ENCODE assay signal across 20 cellular contexts in the genomic region with DNA sequence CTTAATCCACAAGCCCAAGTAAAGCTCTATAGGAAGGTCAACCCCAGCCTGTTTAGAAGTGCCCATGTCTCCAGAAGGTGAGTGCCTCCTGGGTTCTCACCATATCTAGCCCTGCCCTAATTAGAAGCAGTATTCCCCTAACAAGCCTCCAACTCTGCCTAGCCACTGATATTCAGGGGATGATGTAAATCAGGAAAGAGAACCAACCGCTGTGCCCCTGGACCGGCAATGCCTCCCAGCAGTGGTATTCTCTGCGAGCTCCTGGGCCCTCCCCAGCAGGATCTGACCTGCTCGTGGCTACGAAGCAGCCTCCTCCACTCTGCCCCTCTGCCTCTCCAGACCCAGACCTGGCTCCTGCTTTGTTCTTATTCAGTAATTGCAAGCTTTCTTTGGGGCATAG. TPM values are rescaled to one million over a fixed set of nuclear protein-coding genes. Genes with fewer than 3 reads are reported as not detected.
DNase-seq lines count a peak whose midpoint lies in the region; ATAC-seq and TF ChIP-seq lines count a peak whose summit lies in the region.
"Had no signal": no experiment of that assay in that cellular context is flagged by ENCODE, and none has a peak within 500 bp of the region (broad histone marks: within the 10 kb centered on the region; RNA-seq: fewer than 3 reads in every experiment).

No MANE protein-coding gene starts in this region.

- no peak overlapping the region for H3K27ac ChIP-seq in spleen
- H3K27ac ChIP-seq: ascending aorta, left lung had no signal

- peaks cover 38% of the 10 kb centered on the region for H3K4me1 Mint-ChIP-seq in stimulated activated naive CD8-positive, alpha-beta T cell treated with anti-CD3 and anti-CD28 coated beads, Interleukin-15, amount 100 ng/mL, for 72 hours
- peaks cover 39% of the 10 kb centered on the region for H3K4me1 Mint-ChIP-seq in glutamatergic neuron (ENCODE audit: low read depth, unreplicated experiment)

- no peak overlapping the region for H3K27ac Mint-ChIP-seq in stimulated activated naive CD8-positive, alpha-beta T cell treated with anti-CD3 and anti-CD28 coated beads, Interleukin-15, amount 100 ng/mL, for 72 hours
- H3K27ac Mint-ChIP-seq in glutamatergic neuron (ENCODE audit: unreplicated experiment), result no peak overlapping the region
- H3K27ac Mint-ChIP-seq: activated CD4-positive, alpha-beta T cell treated with anti-CD3 and anti-CD28 coated beads, Interleukin-2, amount 10 ng/mL, durations not matched to agents 7 days and 5 days; activated naive CD4-positive, alpha-beta T cell treated with anti-CD3 and anti-CD28 coated beads, Interleukin-2, amount 50 U/mL, for 72 hours; activated T-helper 1 cell treated with anti-CD3 and anti-CD28 coated beads, Interleukin-12 subunit alpha, Interleukin-12 subunit beta, Interleukin-2, Interleukin-4 antibody, amounts not matched to agents 30 ng/mL and 10 ng/mL and 1 ng/mL, durations not matched to agents 14 hours and 24 hours and 36 hours; B cell; natural killer cell; T-helper 1 cell treated with Interleukin-12 subunit alpha and Interleukin-12 subunit beta and Interleukin-4 antibody, amounts not matched to agents 30 μg/mL and 1 μg/mL, for 36 hours had no signal

- WGBS in spleen, 5 donors, result 31 to 66% (median 42%) methylated on average over 4 to 5 of the region's 5 CpGs

- H3K27me3 Mint-ChIP-seq in stimulated activated naive CD8-positive, alpha-beta T cell treated with anti-CD3 and anti-CD28 coated beads, Interleukin-15, amount 100 ng/mL, for 72 hours, result no peaks in the 10 kb centered on the region
- H3K27me3 Mint-ChIP-seq in glutamatergic neuron (ENCODE audit: unreplicated experiment), result peaks cover 5% of the 10 kb centered on the region
- H3K27me3 Mint-ChIP-seq: activated CD4-positive, alpha-beta T cell treated with anti-CD3 and anti-CD28 coated beads, Interleukin-2, amount 10 ng/mL, durations not matched to agents 7 days and 5 days; B cell had no signal

- H3K36me3 Mint-ChIP-seq in glutamatergic neuron (ENCODE audit: unreplicated experiment), result peaks cover 8% of the 10 kb centered on the region
- H3K36me3 Mint-ChIP-seq: activated naive CD4-positive, alpha-beta T cell treated with anti-CD3 and anti-CD28 coated beads, Interleukin-2, amount 50 U/mL, for 72 hours; natural killer cell had no signal

- H3K4me3 ChIP-seq in spleen, result no peak overlapping the region
- H3K4me3 ChIP-seq: ascending aorta, left lung had no signal

- no peak for DNase-seq in stimulated activated naive CD8-positive, alpha-beta T cell treated with anti-CD3 and anti-CD28 coated beads, Interleukin-15, amount 100 ng/mL, for 72 hours
- no peak for DNase-seq in stimulated activated naive CD8-positive, alpha-beta T cell treated with anti-CD3 and anti-CD28 coated beads, Interleukin-15, Interleukin-2, amounts not matched to agents 100 U/mL and 50 U/mL, for 24 hours
- DNase-seq in glutamatergic neuron (peak; percentile 38), HK-2 (ENCODE audit: unreplicated experiment) (no peak), NCI-H1105 treated with DMSO at 0.1 percent for 48 hours (lab: John Stamatoyannopoulos, UW) (no peak), spleen (no peak)
- DNase-seq: activated CD4-positive, alpha-beta T cell treated with anti-CD3 and anti-CD28 coated beads, Interleukin-2, amount 10 ng/mL, durations not matched to agents 7 days and 5 days; central memory CD4-positive, alpha-beta T cell; DND-41; left lung; midbrain; natural killer cell; NCI-H1694 had no signal

- peaks cover 0 to 32% (median 0%) of the 10 kb centered on the region in 6 donors for H3K36me3 ChIP-seq in spleen
- H3K36me3 ChIP-seq: ascending aorta had no signal

- intact Hi-C loops in spleen (cut with DNase I; ENCODE audit: low total_unique reads), result no loop called here

- no peak overlapping the region for H3K4me3 Mint-ChIP-seq in stimulated activated naive CD8-positive, alpha-beta T cell treated with anti-CD3 and anti-CD28 coated beads, Interleukin-15, amount 100 ng/mL, for 72 hours
- no peak overlapping the region for H3K4me3 Mint-ChIP-seq in glutamatergic neuron (ENCODE audit: unreplicated experiment)
- H3K4me3 Mint-ChIP-seq: activated CD4-positive, alpha-beta T cell treated with anti-CD3 and anti-CD28 coated beads, Interleukin-2, amount 10 ng/mL, durations not matched to agents 7 days and 5 days; activated T-helper 1 cell treated with anti-CD3 and anti-CD28 coated beads, Interleukin-12 subunit alpha, Interleukin-12 subunit beta, Interleukin-2, Interleukin-4 antibody, amounts not matched to agents 30 ng/mL and 10 ng/mL and 1 ng/mL, durations not matched to agents 14 hours and 24 hours and 36 hours; B cell; natural killer cell; T-helper 1 cell treated with Interleukin-12 subunit alpha and Interleukin-12 subunit beta and Interleukin-4 antibody, amounts not matched to agents 30 μg/mL and 1 μg/mL, for 36 hours had no signal

- ATAC-seq in stimulated activated naive CD8-positive, alpha-beta T cell treated with anti-CD3 and anti-CD28 coated beads, Interleukin-15, amount 100 ng/mL, for 72 hours, result peak; percentile 16
- ATAC-seq in stimulated activated naive CD8-positive, alpha-beta T cell treated with anti-CD3 and anti-CD28 coated beads, Interleukin-15, Interleukin-2, amounts not matched to agents 100 U/mL and 50 U/mL, for 24 hours, result no peak
- ATAC-seq in HG02798 (IDR thresholded peaks at IDR 0.05; ENCODE audit: poor library complexity, unreplicated experiment), result peak; percentile 26
- no peak for ATAC-seq in activated CD4-positive, CD25-positive, alpha-beta regulatory T cell treated with anti-CD3 and anti-CD28 coated beads, Interleukin-2, amount 50 U/mL, for 24 hours
- ATAC-seq: activated naive CD4-positive, alpha-beta T cell treated with anti-CD3 and anti-CD28 coated beads, Interleukin-2, amount 50 U/mL, for 72 hours; left lung; natural killer cell had no signal

- TF ChIP-seq POLR2A in spleen (IDR thresholded peaks at IDR 0.05), result no peak

- TF ChIP-seq CTCF in glutamatergic neuron (IDR thresholded peaks at IDR 0.05; ENCODE audit: partially characterized antibody, unreplicated experiment), result no peak
- TF ChIP-seq CTCF in spleen (IDR thresholded peaks at IDR 0.05 in 8 of 11, conservative IDR thresholded peaks at IDR 0.05 in 3 of 11), result no peak

- no peaks in the 10 kb centered on the region for H3K9me3 ChIP-seq in spleen
- H3K9me3 ChIP-seq: ascending aorta, left lung had no signal

- H3K9me3 Mint-ChIP-seq in stimulated activated naive CD8-positive, alpha-beta T cell treated with anti-CD3 and anti-CD28 coated beads, Interleukin-15, amount 100 ng/mL, for 72 hours, result no peaks in the 10 kb centered on the region
- peaks cover 11% of the 10 kb centered on the region for H3K9me3 Mint-ChIP-seq in glutamatergic neuron (ENCODE audit: unreplicated experiment)
- H3K9me3 Mint-ChIP-seq: activated CD4-positive, alpha-beta T cell treated with anti-CD3 and anti-CD28 coated beads, Interleukin-2, amount 10 ng/mL, durations not matched to agents 7 days and 5 days; activated naive CD4-positive, alpha-beta T cell treated with anti-CD3 and anti-CD28 coated beads, Interleukin-2, amount 50 U/mL, for 72 hours; activated T-helper 1 cell treated with anti-CD3 and anti-CD28 coated beads, Interleukin-12 subunit alpha, Interleukin-12 subunit beta, Interleukin-2, Interleukin-4 antibody, amounts not matched to agents 30 ng/mL and 10 ng/mL and 1 ng/mL, durations not matched to agents 14 hours and 24 hours and 36 hours; natural killer cell; T-helper 1 cell treated with Interleukin-12 subunit alpha and Interleukin-12 subunit beta and Interleukin-4 antibody, amounts not matched to agents 30 μg/mL and 1 μg/mL, for 36 hours had no signal

- peaks cover 0 to 38% (median 9%) of the 10 kb centered on the region in 6 donors for H3K4me1 ChIP-seq in spleen
- H3K4me1 ChIP-seq: ascending aorta had no signal

- no peaks in the 10 kb centered on the region for H3K27me3 ChIP-seq in spleen (replicated peaks in 1 of 7)
- H3K27me3 ChIP-seq: ascending aorta, left lung had no signal

RNA-seq across cellular contexts. Expression of gene MREG, which starts 12.2 kb away (rescaled TPM):
- total RNA-seq in glutamatergic neuron (ENCODE audit: unreplicated experiment) (48.4 TPM), spleen (1 to 10 TPM; 4.6 to 8.3 (median 6.6) TPM)
- polyA plus RNA-seq in spleen, result 1 to 10 TPM; 4.5 to 7.0 (median 4.8) TPM
- total RNA-seq: ascending aorta had no signal

Comparison
In these comparisons a context has a peak if more than half of its experiments do, and no peak if none do; other contexts are left out.
1. ATAC-seq: peak in stimulated activated naive CD8-positive, alpha-beta T cell treated with anti-CD3 and anti-CD28 coated beads, Interleukin-15, amount 100 ng/mL, for 72 hours (single experiment) and HG02798 (single experiment); none in stimulated activated naive CD8-positive, alpha-beta T cell treated with anti-CD3 and anti-CD28 coated beads, Interleukin-15, Interleukin-2, amounts not matched to agents 100 U/mL and 50 U/mL, for 24 hours (single experiment) and activated CD4-positive, CD25-positive, alpha-beta regulatory T cell treated with anti-CD3 and anti-CD28 coated beads, Interleukin-2, amount 50 U/mL, for 24 hours (0 of 2).